In the genomic region with DNA sequence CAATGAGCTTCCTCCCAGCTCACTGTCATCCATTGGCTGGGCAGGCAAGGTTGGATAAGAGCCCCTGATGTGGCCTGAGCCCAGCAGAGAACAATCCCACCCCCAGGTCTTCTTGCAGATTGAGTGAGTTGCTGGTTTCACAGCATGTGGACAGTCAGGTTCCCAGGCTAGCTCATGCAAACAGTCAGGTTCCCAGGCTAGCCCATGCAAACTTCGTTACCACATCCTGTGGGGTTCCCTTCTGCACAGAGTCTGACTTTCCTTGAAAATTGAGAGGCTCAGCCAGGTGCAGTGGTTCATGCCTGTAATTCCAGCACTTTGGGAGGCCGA, we compare ENCODE assay signal across 12 cellular contexts.
DNase-seq lines count a peak whose midpoint lies in the region; ATAC-seq and TF ChIP-seq lines count a peak whose summit lies in the region.
"Had no signal": no experiment of that assay in that cellular context is flagged by ENCODE, and none has a peak within 500 bp of the region (broad histone marks: within the 10 kb centered on the region; RNA-seq: fewer than 3 reads in every experiment).

No MANE protein-coding gene starts in this region.

- TF ChIP-seq CTCF in endodermal cell (conservative IDR thresholded peaks at IDR 0.05), result no peak
- no peak for TF ChIP-seq CTCF in osteocyte (IDR thresholded peaks at IDR 0.05)

- DNase-seq in endodermal cell, result no peak
- no peak for DNase-seq in CD1c-positive myeloid dendritic cell (ENCODE audit: extremely low spot score)
- no peak for DNase-seq in epidermal melanocyte (ENCODE audit: insufficient read length, low spot score)
- no peak for DNase-seq in NCI-H1417 (lab: John Stamatoyannopoulos, UW)
- no peak for DNase-seq in osteocyte (ENCODE audit: extremely low spot score, unreplicated experiment)
- DNase-seq: activated T-cell treated with anti-CD3 and anti-CD28 coated beads, Interleukin-2, amount 50 U/mL, for 24 hours; central memory CD4-positive, alpha-beta T cell; spleen; stimulated activated naive CD4-positive, alpha-beta T cell treated with Interleukin-2 at 50 U/mL for 16 hours had no signal

- H3K4me1 ChIP-seq in endodermal cell (ENCODE audit: control insufficient read depth, insufficient read depth, low read length), result no peaks in the 10 kb centered on the region

- H3K9me3 Mint-ChIP-seq in endodermal cell (peaks cover 14% of the 10 kb centered on the region), osteocyte (ENCODE audit: unreplicated experiment) (peaks cover 4% of the 10 kb centered on the region)

- H3K27me3 ChIP-seq in endodermal cell (ENCODE audit: control insufficient read depth, insufficient read depth, low read length, poor library complexity, severe bottlenecking), result no peaks in the 10 kb centered on the region

- H3K4me1 Mint-ChIP-seq in endodermal cell (no peaks in the 10 kb centered on the region), osteocyte (ENCODE audit: unreplicated experiment) (no peaks in the 10 kb centered on the region)

- H3K36me3 Mint-ChIP-seq in endodermal cell (ENCODE audit: low read depth) (no peaks in the 10 kb centered on the region), osteocyte (ENCODE audit: unreplicated experiment) (no peaks in the 10 kb centered on the region)

- H3K4me3 Mint-ChIP-seq in endodermal cell, result no peak overlapping the region
- H3K4me3 Mint-ChIP-seq in osteocyte (ENCODE audit: unreplicated experiment), result no peak overlapping the region
- H3K4me3 Mint-ChIP-seq: activated T-cell treated with anti-CD3 and anti-CD28 coated beads, Interleukin-2, amount 50 U/mL, for 24 hours had no signal

- whole genome bisulfite sequencing in endodermal cell (ENCODE audit: insufficient coverage in 1 of 2, insufficient read length in 1 of 2), 2 experiments, result 70 to 87% methylated on average over 1 to 2 of the region's 2 CpGs

- no peaks in the 10 kb centered on the region for H3K36me3 ChIP-seq in endodermal cell (ENCODE audit: control insufficient read depth, insufficient read depth, low read length)
- H3K36me3 ChIP-seq: spleen had no signal

- peaks cover 13% of the 10 kb centered on the region for H3K9me3 ChIP-seq in endodermal cell (ENCODE audit: control insufficient read depth, low read length)

- peaks cover 4% of the 10 kb centered on the region for H3K27me3 Mint-ChIP-seq in endodermal cell (ENCODE audit: insufficient read depth)
- no peaks in the 10 kb centered on the region for H3K27me3 Mint-ChIP-seq in osteocyte (ENCODE audit: unreplicated experiment)

- H3K9ac ChIP-seq in endodermal cell (ENCODE audit: extremely low read depth, low read length, poor library complexity, severe bottlenecking), result no peak overlapping the region

- H3K27ac ChIP-seq in endodermal cell (ENCODE audit: low read depth, low read length), result peak overlapping the region; percentile 70
- H3K27ac ChIP-seq: spleen had no signal

- H3K4me3 ChIP-seq in endodermal cell (ENCODE audit: low read length), result no peak overlapping the region

- ATAC-seq in GM18868 (IDR thresholded peaks at IDR 0.05; ENCODE audit: unreplicated experiment) (peak; percentile 30), GM21717 (IDR thresholded peaks at IDR 0.05; ENCODE audit: unreplicated experiment) (peak; percentile 35), HG03139 (IDR thresholded peaks at IDR 0.05; ENCODE audit: unreplicated experiment) (peak; percentile 20)

- H3K27ac Mint-ChIP-seq in endodermal cell (no peak overlapping the region), osteocyte (ENCODE audit: unreplicated experiment) (no peak overlapping the region)
- H3K27ac Mint-ChIP-seq: activated T-cell treated with anti-CD3 and anti-CD28 coated beads, Interleukin-2, amount 50 U/mL, for 24 hours had no signal
